In genomic region chr1:10299174-10299573, GRCh38 we compare ENCODE assay signal across 21 cellular contexts.
A peak's percentile ranks its signal among the peaks of the same experiment; 100 is the strongest.
DNase-seq lines count a peak whose midpoint lies in the region; ATAC-seq and TF ChIP-seq lines count a peak whose summit lies in the region.
"Had no signal": no experiment of that assay in that cellular context is flagged by ENCODE, and none has a peak within 500 bp of the region (broad histone marks: within the 10 kb centered on the region; RNA-seq: fewer than 3 reads in every experiment).

No MANE protein-coding gene starts in this region.

- no peak for TF ChIP-seq CTCF in GM23338 (conservative IDR thresholded peaks at IDR 0.05; ENCODE audit: low read depth in 2 of 2)
- no peak for TF ChIP-seq CTCF in fibroblast of villous mesenchyme (IDR thresholded peaks at IDR 0.05; ENCODE audit: insufficient read depth, low read depth, low read length)
- no peak for TF ChIP-seq CTCF in gastrocnemius medialis (IDR thresholded peaks at IDR 0.05 in 4 of 5, conservative IDR thresholded peaks at IDR 0.05 in 1 of 5)

- no peak overlapping the region for H2AFZ ChIP-seq in GM23338

- H3K27me3 ChIP-seq in GM23338 (ENCODE audit: insufficient read depth) (no peaks in the 10 kb centered on the region), gastrocnemius medialis (no peaks in the 10 kb centered on the region)
- H3K27me3 ChIP-seq: BLaER1 had no signal

- ATAC-seq in GM23338 (no peak), gastrocnemius medialis (no peak)
- ATAC-seq: Panc1 had no signal

- in situ Hi-C loops in gastrocnemius medialis (cut with MboI; ENCODE audit: low sequenced_read_pairs in 4 of 4) = no loop called here

- H3K4me3 Mint-ChIP-seq in GM23338 = no peak overlapping the region
- H3K4me3 Mint-ChIP-seq: naive B cell had no signal

- H3K36me3 Mint-ChIP-seq in GM23338 (ENCODE audit: low read depth) = peaks cover 48% of the 10 kb centered on the region

- H3K9me3 Mint-ChIP-seq in GM23338 = no peaks in the 10 kb centered on the region
- H3K9me3 Mint-ChIP-seq: activated T-helper 2 cell treated with anti-CD3 and anti-CD28 coated beads, Interferon-gamma antibody, Interleukin-2, Interleukin-4, amounts not matched to agents 10 μg/mL and 5 μg/mL and 100 μg/mL, durations not matched to agents 14 hours and 24 hours and 36 hours; naive B cell had no signal

- no peak overlapping the region for H3K27ac Mint-ChIP-seq in GM23338
- H3K27ac Mint-ChIP-seq: activated T-helper 2 cell treated with anti-CD3 and anti-CD28 coated beads, Interferon-gamma antibody, Interleukin-2, Interleukin-4, amounts not matched to agents 10 μg/mL and 5 μg/mL and 100 μg/mL, durations not matched to agents 14 hours and 24 hours and 36 hours; progenitor cell of endocrine pancreas had no signal

- H3K4me1 Mint-ChIP-seq in GM23338 = peaks cover 23% of the 10 kb centered on the region
- H3K4me1 Mint-ChIP-seq: naive B cell had no signal

- H4K20me1 ChIP-seq in GM23338 (replicated peaks; ENCODE audit: insufficient read depth) = no peaks in the 10 kb centered on the region; the same call in 1 of the 2 replicates
- H4K20me1 ChIP-seq: BLaER1 had no signal

- H3K27ac ChIP-seq in GM23338 (ENCODE audit: low read depth) = 0 out of 2 replicates have a peak overlapping the region, but pooled peaks have one; percentile 41
- peak overlapping the region; percentile 44 to 91 (median 69) for H3K27ac ChIP-seq in gastrocnemius medialis
- H3K27ac ChIP-seq: BLaER1, SK-N-MC had no signal

- no peak for TF ChIP-seq POLR2A in gastrocnemius medialis (IDR thresholded peaks at IDR 0.05)

- H3F3A ChIP-seq in GM23338 (replicated peaks; ENCODE audit: low read depth) = no peaks in the 10 kb centered on the region

- H3K4me1 ChIP-seq in GM23338 (ENCODE audit: insufficient read depth) (peaks cover 16% of the 10 kb centered on the region), gastrocnemius medialis (peaks cover 20 to 23% of the 10 kb centered on the region in 2 donors)
- H3K4me1 ChIP-seq: BLaER1 had no signal

- intact Hi-C loops in gastrocnemius medialis (cut with DNase I; ENCODE audit: low total_unique reads) = no loop called here
- intact Hi-C loops in posterior cingulate gyrus (cut with DNase I) = no loop called here

- no peaks in the 10 kb centered on the region for H3K79me2 ChIP-seq in GM23338 (replicated peaks; ENCODE audit: insufficient read depth)

- no peaks in the 10 kb centered on the region for H3K27me3 Mint-ChIP-seq in GM23338 (ENCODE audit: insufficient read depth, low read depth, poor library complexity)
- H3K27me3 Mint-ChIP-seq: naive B cell, progenitor cell of endocrine pancreas had no signal

- no peaks in the 10 kb centered on the region for H3K9me2 ChIP-seq in GM23338 (ENCODE audit: insufficient read depth)

- no peaks in the 10 kb centered on the region for H3K9me3 ChIP-seq in gastrocnemius medialis
- H3K9me3 ChIP-seq: BLaER1 had no signal

- H3K36me3 ChIP-seq in GM23338 (ENCODE audit: insufficient read depth) = peaks cover 13% of the 10 kb centered on the region
- H3K36me3 ChIP-seq in gastrocnemius medialis = peaks cover 0 to 97% of the 10 kb centered on the region in 2 donors

- DNase-seq in NCI-H2029 (lab: John Stamatoyannopoulos, UW) = peak; percentile 2
- DNase-seq in NCI-H2029 treated with DMSO at 0.1 percent for 48 hours (lab: John Stamatoyannopoulos, UW) = no peak
- DNase-seq in GM23338 (ENCODE audit: low spot score) = no peak
- peak; percentile 51 for DNase-seq in fibroblast of villous mesenchyme (ENCODE audit: low read depth)
- no peak for DNase-seq in gastrocnemius medialis
- no peak for DNase-seq in posterior cingulate gyrus
- DNase-seq in SKM-1 treated with dmso at 0.1 percent for 144 hours (lab: John Stamatoyannopoulos, UW; ENCODE audit: unreplicated experiment) = no peak
- DNase-seq in NCI-H82 treated with DMSO at 0.1 percent for 48 hours (lab: John Stamatoyannopoulos, UW; ENCODE audit: unreplicated experiment) = no peak
- DNase-seq: activated CD4-positive, alpha-beta T cell treated with anti-CD3 and anti-CD28 coated beads for 1 hour; erythroblast; glutamatergic neuron; naive B cell; NCI-H1930; stimulated activated CD8-positive, alpha-beta memory T cell treated with anti-CD3 and anti-CD28 coated beads, Interleukin-4, amount 100 ng/mL, for 48 hours; T1000 had no signal

- H3K4me2 ChIP-seq in GM23338 = no peak overlapping the region
- H3K4me2 ChIP-seq: BLaER1, smooth muscle cell had no signal

- H3K4me3 ChIP-seq in GM23338 (no peak overlapping the region), fibroblast of villous mesenchyme (ENCODE audit: low read depth, low read length) (no peak overlapping the region), gastrocnemius medialis (no peak overlapping the region)
- H3K4me3 ChIP-seq: BLaER1, SK-N-MC, smooth muscle cell had no signal

TF ChIP-seq in GM23338, 12 proteins besides CTCF, POLR2A, EP300 and RAD21 (continues in another document):
- TF ChIP-seq NANOG (IDR thresholded peaks at IDR 0.05; ENCODE audit: borderline replicate concordance) (no peak), ZNF462 (CRISPR knock-in tag; IDR thresholded peaks at IDR 0.05) (no peak), ZNF331 (CRISPR knock-in tag; IDR thresholded peaks at IDR 0.05; ENCODE audit: low read depth) (no peak), JUNB (IDR thresholded peaks at IDR 0.05; ENCODE audit: unreplicated experiment) (no peak), EZH2phosphoT487 (IDR thresholded peaks at IDR 0.05; ENCODE audit: unreplicated experiment) (no peak), ZNF114 (CRISPR knock-in tag; IDR thresholded peaks at IDR 0.05) (no peak), CREB1 (CRISPR knock-in tag; IDR thresholded peaks at IDR 0.05; ENCODE audit: low read depth) (no peak), POLR2AphosphoS5 (IDR thresholded peaks at IDR 0.05; ENCODE audit: low read depth) (no peak), STAT1 (IDR thresholded peaks at IDR 0.05; ENCODE audit: unreplicated experiment) (no peak)
- TF ChIP-seq, protein P1, sequence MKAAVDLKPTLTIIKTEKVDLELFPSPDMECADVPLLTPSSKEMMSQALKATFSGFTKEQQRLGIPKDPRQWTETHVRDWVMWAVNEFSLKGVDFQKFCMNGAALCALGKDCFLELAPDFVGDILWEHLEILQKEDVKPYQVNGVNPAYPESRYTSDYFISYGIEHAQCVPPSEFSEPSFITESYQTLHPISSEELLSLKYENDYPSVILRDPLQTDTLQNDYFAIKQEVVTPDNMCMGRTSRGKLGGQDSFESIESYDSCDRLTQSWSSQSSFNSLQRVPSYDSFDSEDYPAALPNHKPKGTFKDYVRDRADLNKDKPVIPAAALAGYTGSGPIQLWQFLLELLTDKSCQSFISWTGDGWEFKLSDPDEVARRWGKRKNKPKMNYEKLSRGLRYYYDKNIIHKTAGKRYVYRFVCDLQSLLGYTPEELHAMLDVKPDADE (IDR thresholded peaks at IDR 0.05) = no peak

Comparison
In these comparisons a context has a peak if more than half of its experiments do, and no peak if none do; other contexts are left out.
1. DNase-seq: peak in NCI-H2029 (single experiment) and fibroblast of villous mesenchyme (single experiment); none in NCI-H2029 treated with DMSO at 0.1 percent for 48 hours (single experiment), GM23338 (single experiment), gastrocnemius medialis (0 of 2), posterior cingulate gyrus (0 of 10), SKM-1 treated with dmso at 0.1 percent for 144 hours (single experiment) and NCI-H82 treated with DMSO at 0.1 percent for 48 hours (single experiment).